ENCODE assay signal across 8 cellular contexts in genomic region chr7:131027287-131027773, GRCh38.
A peak's percentile ranks its signal among the peaks of the same experiment; 100 is the strongest.
DNase-seq lines count a peak whose midpoint lies in the region; ATAC-seq and TF ChIP-seq lines count a peak whose summit lies in the region.

No MANE protein-coding gene starts in this region.

- H3K4me3 ChIP-seq in Panc1 (ENCODE audit: low read depth in 2 of 2, low read length in 2 of 2) (no peak overlapping the region), breast epithelium (peak overlapping the region in 1 of 3 donors; percentile 2), PC-3 (ENCODE audit: low read length) (no peak overlapping the region)

- H3K36me3 ChIP-seq in Panc1 (ENCODE audit: control insufficient read depth, insufficient read depth, low read length) = no peaks in the 10 kb centered on the region
- no peaks in the 10 kb centered on the region for H3K36me3 ChIP-seq in breast epithelium
- no peaks in the 10 kb centered on the region for H3K36me3 ChIP-seq in PC-3 (ENCODE audit: low read depth, low read length)

- no peaks in the 10 kb centered on the region for H3F3A ChIP-seq in PC-3 (ENCODE audit: low read length, unreplicated experiment)

- H3K9ac ChIP-seq in PC-3 (ENCODE audit: low read length) = no peak overlapping the region

- H3K27ac ChIP-seq in Panc1 (ENCODE audit: low read length) (no peak overlapping the region), breast epithelium (peak overlapping the region; percentile 31 to 78), PC-3 (ENCODE audit: low read length) (no peak overlapping the region)

- intact Hi-C loops in Panc1 (cut with micrococcal nuclease; ENCODE audit: unreplicated experiment) (no loop called here), breast epithelium (cut with DNase I; ENCODE audit: low total_unique reads) (no loop called here), left colon (cut with DNase I, micrococcal nuclease) (no loop called here), PC-3 (cut with micrococcal nuclease) (no loop called here)

- H3K9me3 ChIP-seq in Panc1 (ENCODE audit: control insufficient read depth, insufficient read depth, low read depth, low read length) = no peaks in the 10 kb centered on the region
- no peaks in the 10 kb centered on the region for H3K9me3 ChIP-seq in breast epithelium
- no peaks in the 10 kb centered on the region for H3K9me3 ChIP-seq in PC-3 (ENCODE audit: low read length)

- POLR2A ChIA-PET in Panc1 (lab: Charles Lee) = no interaction called here
- POLR2A ChIA-PET in PC-3 (lab: Charles Lee; ENCODE audit: unreplicated experiment) = no interaction called here

- no peak for DNase-seq in Panc1 (ENCODE audit: low read depth, low spot score)
- DNase-seq in breast epithelium (ENCODE audit: low spot score in 2 of 2) = no peak
- peak; percentile 24 for DNase-seq in midbrain (lab: John Stamatoyannopoulos, UW)
- DNase-seq in iPS-NIHi7 (ENCODE audit: extremely low spot score) = no peak
- no peak for DNase-seq in left colon
- DNase-seq in PC-3 = no peak

- CTCF ChIA-PET in Panc1 (lab: Charles Lee) = no interaction called here
- CTCF ChIA-PET in PC-3 (lab: Charles Lee) = no interaction called here

- no peaks in the 10 kb centered on the region for H3K27me3 ChIP-seq in Panc1 (ENCODE audit: control insufficient read depth, insufficient read depth, low read length)
- H3K27me3 ChIP-seq in breast epithelium = no peaks in the 10 kb centered on the region
- H3K27me3 ChIP-seq in PC-3 (ENCODE audit: low read length) = no peaks in the 10 kb centered on the region

- no peak for TF ChIP-seq POLR2A in breast epithelium (IDR thresholded peaks at IDR 0.05)

- no peaks in the 10 kb centered on the region for H3K9me2 ChIP-seq in PC-3 (replicated peaks; ENCODE audit: low read length)

- H4K20me1 ChIP-seq in PC-3 (ENCODE audit: low read length) = no peaks in the 10 kb centered on the region

- in situ Hi-C loops in Panc1 (cut with HindIII; ENCODE audit: low pct_unique_long_range_greater_than_20kb, low sequenced_read_pairs) = no loop called here

- BruUV-seq in Panc1 (replicated peaks; lab: Mats Ljungman, UMichigan) (no TSS peak), PC-3 (replicated peaks; lab: Mats Ljungman, UMichigan) (no TSS peak)

- TF ChIP-seq CTCF in Panc1 (IDR thresholded peaks at IDR 0.05) (no peak), breast epithelium (IDR thresholded peaks at IDR 0.05) (no peak), PC-3 (conservative IDR thresholded peaks at IDR 0.05; ENCODE audit: low read depth, low read length) (no peak)

- no peak overlapping the region for H2AFZ ChIP-seq in PC-3 (ENCODE audit: low read length)

- no peak overlapping the region for H3K4me2 ChIP-seq in PC-3 (ENCODE audit: low read length)

- H3K4me1 ChIP-seq in Panc1 (ENCODE audit: control insufficient read depth, insufficient read depth, low read length) (no peaks in the 10 kb centered on the region), breast epithelium (no peaks in the 10 kb centered on the region), PC-3 (ENCODE audit: insufficient read depth, low read length) (no peaks in the 10 kb centered on the region)

- ATAC-seq in GM19397 (IDR thresholded peaks at IDR 0.05; ENCODE audit: unreplicated experiment) (peak; percentile 32), Panc1 (peak; percentile 43; the same call in 1 of the 2 replicates), HG02763 (IDR thresholded peaks at IDR 0.05; ENCODE audit: unreplicated experiment) (no peak), left colon (no peak), PC-3 (no peak)

- no peaks in the 10 kb centered on the region for H3K79me2 ChIP-seq in PC-3 (ENCODE audit: low read length)

Comparison
In these comparisons a context has a peak if more than half of its experiments do, and no peak if none do; other contexts are left out.
1. ATAC-seq: peak in GM19397 (single experiment) and Panc1 (single experiment); none in HG02763 (single experiment), left colon (single experiment) and PC-3 (single experiment).
2. H3K27ac ChIP-seq: peak in breast epithelium (2 of 2); none in Panc1 (single experiment) and PC-3 (single experiment).